21 cellular contexts compared by ENCODE assay signal in the genomic region with DNA sequence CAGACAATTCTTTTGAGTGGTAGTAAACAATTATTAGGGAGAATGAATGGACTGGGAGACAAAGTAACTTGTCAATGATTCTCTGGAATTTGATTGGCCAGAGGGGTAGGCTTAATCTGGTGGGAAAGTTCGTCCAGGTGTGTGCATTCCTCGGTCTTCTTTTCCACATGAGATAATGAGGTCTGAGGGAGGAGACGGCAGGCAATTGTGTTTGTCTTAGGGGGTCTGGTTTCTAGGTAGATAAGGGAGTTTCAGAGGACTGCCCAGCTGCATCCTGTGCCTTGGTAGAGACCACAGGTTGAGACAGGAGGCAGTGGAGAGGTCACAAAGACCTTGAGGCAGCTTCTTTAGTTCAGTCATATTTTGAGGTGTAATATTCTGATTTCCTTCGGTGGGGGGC. TPM values are rescaled to one million over a fixed set of nuclear protein-coding genes. Genes with fewer than 3 reads are reported as not detected.
DNase-seq lines count a peak whose midpoint lies in the region; ATAC-seq, FAIRE-seq and TF ChIP-seq lines count a peak whose summit lies in the region.
"Had no signal": no experiment of that assay in that cellular context is flagged by ENCODE, and none has a peak within 500 bp of the region (broad histone marks: within the 10 kb centered on the region; RNA-seq: fewer than 3 reads in every experiment).

No MANE protein-coding gene starts in this region.

- H2AFZ ChIP-seq in K562 (ENCODE audit: low read depth, low read length) = no peak overlapping the region

- POLR2A ChIA-PET in K562 (lab: Yijun Ruan, JAX) (no interaction called here), HEK293T (lab: Yijun Ruan, JAX) (no interaction called here)

- no peak for FAIRE-seq in K562 (lab: Jason Lieb, UNC)
- FAIRE-seq: G401.6 had no signal

- H3K9me3 ChIP-seq in K562 (replicated peaks; ENCODE audit: control insufficient read depth, insufficient read depth, low read depth, low read length) (no peaks in the 10 kb centered on the region), spleen (no peaks in the 10 kb centered on the region)
- H3K9me3 ChIP-seq: Peyer's patch had no signal

- intact Hi-C loops in K562 (cut with micrococcal nuclease) = loop anchor here (5.0 kb wide), 1 partner anchor 482 kb away; the partner anchor contains the start of gene MAML3
- intact Hi-C loops in spleen (cut with DNase I; ENCODE audit: low total_unique reads) = no loop called here

- no peaks in the 10 kb centered on the region; the same call in 1 of the 2 replicates for H4K20me1 ChIP-seq in K562 (replicated peaks; ENCODE audit: control insufficient read depth, insufficient read depth, low read length)

- H3K4me1 ChIP-seq in K562 (replicated peaks in 1 of 2; ENCODE audit: control insufficient read depth in 2 of 2, insufficient read depth in 2 of 2, low read length in 2 of 2) (peaks cover 14 to 31% of the 10 kb centered on the region in 2 experiments; a peak in 3 of 5 replicates), spleen (peaks cover 10 to 50% (median 28%) of the 10 kb centered on the region in 6 donors)

- H3K27ac ChIP-seq in K562 (ENCODE audit: extremely low read depth, low read depth, low read length) = no peak overlapping the region
- H3K27ac ChIP-seq in spleen = peak overlapping the region in 1 of 8 donors; percentile 13
- H3K27ac ChIP-seq: Peyer's patch had no signal

- no peak for TF ChIP-seq EP300 in K562 (IDR thresholded peaks at IDR 0.05; ENCODE audit: low read length)

- no peak for TF ChIP-seq RAD21 in K562 (CRISPR knock-in tag; conservative IDR thresholded peaks at IDR 0.05 in 1 of 2, IDR thresholded peaks at IDR 0.05 in 1 of 2)

- TF ChIP-seq POLR2A in K562 (conservative IDR thresholded peaks at IDR 0.05) (no peak), spleen (IDR thresholded peaks at IDR 0.05) (no peak)

- BruUV-seq in K562 (replicated peaks; lab: Mats Ljungman, UMichigan) = no TSS peak

- H3K4me3 ChIP-seq in K562 = no peak overlapping the region
- no peak overlapping the region for H3K4me3 ChIP-seq in spleen
- H3K4me3 ChIP-seq: Peyer's patch had no signal

- H3K27ac Mint-ChIP-seq in activated naive CD4-positive, alpha-beta T cell treated with anti-CD3 and anti-CD28 coated beads, Interleukin-2, amount 10 ng/mL, durations not matched to agents 7 days and 5 days = peak overlapping the region; percentile 11
- no peak overlapping the region for H3K27ac Mint-ChIP-seq in activated naive CD4-positive, alpha-beta T cell treated with anti-CD3 and anti-CD28 coated beads, Interleukin-2, amount 50 U/mL, for 72 hours
- H3K27ac Mint-ChIP-seq in mesothelial cell of epicardium = peak overlapping the region; percentile 65
- H3K27ac Mint-ChIP-seq: B cell had no signal

- TF ChIP-seq CTCF in K562 (IDR thresholded peaks at IDR 0.05 in 2 of 3, conservative IDR thresholded peaks at IDR 0.05 in 1 of 3; ENCODE audit: insufficient read depth in 2 of 3, low read depth in 1 of 3, low read length in 3 of 3) (no peak), mesothelial cell of epicardium (IDR thresholded peaks at IDR 0.05; ENCODE audit: unreplicated experiment) (no peak), spleen (IDR thresholded peaks at IDR 0.05 in 8 of 11, conservative IDR thresholded peaks at IDR 0.05 in 3 of 11) (no peak)

- ATAC-seq in activated naive CD4-positive, alpha-beta T cell treated with anti-CD3 and anti-CD28 coated beads, Interleukin-2, amount 50 U/mL, for 72 hours = no peak
- ATAC-seq in K562 = no peak

- H3K9me1 ChIP-seq in K562 (ENCODE audit: control insufficient read depth, insufficient read depth, low read length) = no peaks in the 10 kb centered on the region

- in situ Hi-C loops in K562 (cut with MboI) = no loop called here

- 21% methylated on average over 3 of the region's 4 CpGs for WGBS in K562 (ENCODE audit: insufficient coverage, low coverage, missing lambda C conversion rate)
- 52 to 60% (median 54%) methylated on average over 4 of the region's 4 CpGs for WGBS in spleen, 5 donors

- H3K4me1 Mint-ChIP-seq in activated naive CD4-positive, alpha-beta T cell treated with anti-CD3 and anti-CD28 coated beads, Interleukin-2, amount 10 ng/mL, durations not matched to agents 7 days and 5 days = peaks cover 28% of the 10 kb centered on the region
- peaks cover 53% of the 10 kb centered on the region for H3K4me1 Mint-ChIP-seq in mesothelial cell of epicardium

- no peak for DNase-seq in activated naive CD4-positive, alpha-beta T cell treated with anti-CD3 and anti-CD28 coated beads, Interleukin-2, amount 10 ng/mL, durations not matched to agents 7 days and 5 days
- no peak for DNase-seq in activated naive CD4-positive, alpha-beta T cell treated with anti-CD3 and anti-CD28 coated beads, Interleukin-2, amount 50 U/mL, for 72 hours (ENCODE audit: low spot score in 2 of 2)
- DNase-seq in K562 (ENCODE audit: extremely low read depth in 1 of 4, low spot score in 3 of 4) (no peak), mesothelial cell of epicardium (ENCODE audit: low spot score in 2 of 2, unreplicated experiment in 2 of 2) (no peak), spleen (no peak), HEK293T (ENCODE audit: extremely low spot score) (no peak), iPS-NIHi7 (ENCODE audit: extremely low spot score) (no peak)
- no peak for DNase-seq in stimulated activated CD4-positive, alpha-beta T cell treated with anti-CD3 and anti-CD28 coated beads, Interleukin-2, amount 100 ng/mL, for 48 hours
- DNase-seq: 8988T, DMS 273 treated with DMSO at 0.1 percent for 48 hours, DND-41, HCEC 1CT, KG1, MV-4-11, NCI-H1417, NCI-H1930, NCI-H345, NCI-H526, Peyer's patch had no signal

- H3K36me3 ChIP-seq in K562 (ENCODE audit: control insufficient read depth, insufficient read depth, low read length) (peaks cover 6% of the 10 kb centered on the region; the same call in 1 of the 3 replicates), spleen (peaks cover 0 to 23% (median 0%) of the 10 kb centered on the region in 6 donors)

- no peaks in the 10 kb centered on the region for H3K27me3 Mint-ChIP-seq in activated naive CD4-positive, alpha-beta T cell treated with anti-CD3 and anti-CD28 coated beads, Interleukin-2, amount 10 ng/mL, durations not matched to agents 7 days and 5 days
- H3K27me3 Mint-ChIP-seq in mesothelial cell of epicardium (ENCODE audit: low read depth) = no peaks in the 10 kb centered on the region

- H3K9ac ChIP-seq in K562 (ENCODE audit: insufficient read depth in 1 of 2, low read depth in 2 of 2, low read length in 2 of 2) = no peak overlapping the region

- H3K27me3 ChIP-seq in K562 (ENCODE audit: control insufficient read depth in 2 of 2, insufficient read depth in 2 of 2, low read length in 2 of 2) (no peaks in the 10 kb centered on the region), spleen (replicated peaks in 1 of 7) (no peaks in the 10 kb centered on the region)
- H3K27me3 ChIP-seq: Peyer's patch had no signal

- H3K79me2 ChIP-seq in K562 (ENCODE audit: control insufficient read depth, insufficient read depth, low read length) = peaks cover 49% of the 10 kb centered on the region; the same call in 2 of the 3 replicates

- H3K36me3 Mint-ChIP-seq in activated naive CD4-positive, alpha-beta T cell treated with anti-CD3 and anti-CD28 coated beads, Interleukin-2, amount 10 ng/mL, durations not matched to agents 7 days and 5 days = peaks cover 8% of the 10 kb centered on the region
- peaks cover 0 to 28% of the 10 kb centered on the region in 2 donors for H3K36me3 Mint-ChIP-seq in activated naive CD4-positive, alpha-beta T cell treated with anti-CD3 and anti-CD28 coated beads, Interleukin-2, amount 50 U/mL, for 72 hours
- H3K36me3 Mint-ChIP-seq in mesothelial cell of epicardium = peaks cover 19% of the 10 kb centered on the region

- H3K4me3 Mint-ChIP-seq in activated naive CD4-positive, alpha-beta T cell treated with anti-CD3 and anti-CD28 coated beads, Interleukin-2, amount 10 ng/mL, durations not matched to agents 7 days and 5 days = no peak overlapping the region
- H3K4me3 Mint-ChIP-seq in mesothelial cell of epicardium = no peak overlapping the region
- H3K4me3 Mint-ChIP-seq: B cell had no signal

- CTCF ChIA-PET in activated naive CD4-positive, alpha-beta T cell treated with anti-CD3 and anti-CD28 coated beads, Interleukin-2, amount 10 ng/mL, durations not matched to agents 7 days and 5 days (lab: Charles Lee) = no interaction called here
- CTCF ChIA-PET in K562 (lab: Yijun Ruan, JAX; ENCODE audit: low intra/inter-chr PET ratio) = no interaction called here
- CTCF ChIA-PET in HEK293T (lab: Yijun Ruan, JAX) = interaction anchor here (0.7 kb wide), 2 partner anchors 634 to 674 kb away, joined by 4 to 5 read pairs; no protein-coding TSS in a partner anchor

- no peaks in the 10 kb centered on the region for H3K9me3 Mint-ChIP-seq in activated naive CD4-positive, alpha-beta T cell treated with anti-CD3 and anti-CD28 coated beads, Interleukin-2, amount 10 ng/mL, durations not matched to agents 7 days and 5 days
- H3K9me3 Mint-ChIP-seq in activated naive CD4-positive, alpha-beta T cell treated with anti-CD3 and anti-CD28 coated beads, Interleukin-2, amount 50 U/mL, for 72 hours = peaks cover 0 to 5% of the 10 kb centered on the region in 2 donors
- no peaks in the 10 kb centered on the region for H3K9me3 Mint-ChIP-seq in mesothelial cell of epicardium

- no peak overlapping the region for H3K4me2 ChIP-seq in K562 (ENCODE audit: insufficient read depth, low read length)

TF ChIP-seq in HEK293T, 16 proteins besides CTCF, POLR2A, EP300 and RAD21:
- TF ChIP-seq FOXM1 (IDR thresholded peaks at IDR 0.05; ENCODE audit: borderline replicate concordance) = no peak

RNA-seq across cellular contexts. Expression of gene MGST2, which starts 4.2 kb away (rescaled TPM):
- total RNA-seq in activated naive CD4-positive, alpha-beta T cell treated with anti-CD3 and anti-CD28 coated beads, Interleukin-2, amount 50 U/mL, for 72 hours = 10 to 100 TPM; 18.0 to 40.4 TPM
- total RNA-seq in K562 (2011; cell fraction: chromatin; rRNA removed; ENCODE audit: low replicate concordance) = 32.7 and 49.5 TPM in 2 replicates
- 34.0 and 43.0 TPM in 2 replicates for total RNA-seq in K562 (2011; cell fraction: nucleolus; rRNA removed)
- 49.1 and 50.4 TPM in 2 replicates for total RNA-seq in K562 (2011; cell fraction: nucleoplasm; rRNA removed)
- 38.7 and 49.1 TPM in 2 replicates for total RNA-seq in K562 (2014; rRNA removed)
- 82.0 and 94.3 TPM in 2 replicates for total RNA-seq in K562 (2014; rRNA removed; fragmentation: Illumina TruSeq; extraction: Trizol)
- total RNA-seq in K562 (2015; rRNA removed; fragmentation: Illumina TruSeq; extraction: Trizol) = 84.7 and 92.7 TPM in 2 replicates
- total RNA-seq in K562 (2021) = 55.0 and 61.0 TPM in 2 replicates
- polyA plus RNA-seq in K562 (2011; rRNA removed) = 59.5 and 74.6 TPM in 2 replicates
- 37.7 and 87.4 TPM in 2 replicates for polyA plus RNA-seq in K562 (2011; cell fraction: cytosol; rRNA removed)
- 13.9 and 28.1 TPM in 2 replicates for polyA plus RNA-seq in K562 (2011; cell fraction: nucleus; rRNA removed)
- 62.4 and 77.5 TPM in 2 replicates for polyA plus RNA-seq in K562 (2012)
- polyA plus RNA-seq in K562 (2014; fragmentation: Illumina TruSeq; extraction: Trizol) = 80.0 and 84.6 TPM in 2 replicates
- 100 to 1,000 TPM; 108 to 115 TPM for polyA plus RNA-seq in K562 (2014; fragmentation: Nextera tagmentation; extraction: Ambion mirVana)
- 96.7 and 112 TPM in 2 replicates for polyA plus RNA-seq in K562 (2014; rRNA removed)
- polyA minus RNA-seq in K562 (2011; rRNA and poly(A)+ RNA removed) = 23.9 and 27.1 TPM in 2 replicates
- 14.1 and 16.5 TPM in 2 replicates for polyA minus RNA-seq in K562 (2011; cell fraction: cytosol; rRNA and poly(A)+ RNA removed)
- polyA minus RNA-seq in K562 (2011; cell fraction: nucleus; rRNA and poly(A)+ RNA removed) = 11.4 and 23.4 TPM in 2 replicates
- 29.8 to 36.3 TPM (median 32.6 TPM) in 3 replicates for total RNA-seq in mesothelial cell of epicardium
- total RNA-seq in spleen = 100 to 1,000 TPM in 1 of 7 donors, 10 to 100 TPM in 6; 41.5 to 114 (median 67.3) TPM
- polyA plus RNA-seq in spleen = 10 to 100 TPM; 26.9 to 54.1 (median 50.6) TPM

Comparison
In these comparisons a context has a peak if more than half of its experiments do, and no peak if none do; other contexts are left out.
1. H3K27ac Mint-ChIP-seq: peak in activated naive CD4-positive, alpha-beta T cell treated with anti-CD3 and anti-CD28 coated beads, Interleukin-2, amount 10 ng/mL, durations not matched to agents 7 days and 5 days (single experiment) and mesothelial cell of epicardium (single experiment); none in activated naive CD4-positive, alpha-beta T cell treated with anti-CD3 and anti-CD28 coated beads, Interleukin-2, amount 50 U/mL, for 72 hours (0 of 2).